ENCODE assay signal across 2 cellular contexts in genomic region chr2:55502590-55503141, GRCh38.
TF ChIP-seq lines count a peak whose summit lies in the region.

No MANE protein-coding gene starts in this region.

TF ChIP-seq in GM23338, 12 proteins besides CTCF, POLR2A, EP300 and RAD21:
- TF ChIP-seq POLR2AphosphoS5 (IDR thresholded peaks at IDR 0.05; ENCODE audit: low read depth), result no peak
- no peak for TF ChIP-seq ZNF114 (CRISPR knock-in tag; IDR thresholded peaks at IDR 0.05)
- TF ChIP-seq CREB1 (CRISPR knock-in tag; IDR thresholded peaks at IDR 0.05; ENCODE audit: low read depth), result no peak
- TF ChIP-seq JUNB (IDR thresholded peaks at IDR 0.05; ENCODE audit: unreplicated experiment), result no peak
- no peak for TF ChIP-seq REST (IDR thresholded peaks at IDR 0.05; ENCODE audit: unreplicated experiment)
- TF ChIP-seq EZH2 (IDR thresholded peaks at IDR 0.05; ENCODE audit: low read depth, unreplicated experiment), result no peak
- no peak for TF ChIP-seq STAT1 (IDR thresholded peaks at IDR 0.05; ENCODE audit: unreplicated experiment)
- TF ChIP-seq ETS1 (IDR thresholded peaks at IDR 0.05), result no peak
TF ChIP-seq in GM23338: peak in this region for 0.

TF ChIP-seq in WTC11, 78 proteins besides CTCF, POLR2A, EP300 and RAD21:
- TF ChIP-seq PREB (CRISPR knock-in tag; IDR thresholded peaks at IDR 0.05; ENCODE audit: borderline replicate concordance) (no peak), E2F5 (CRISPR knock-in tag; IDR thresholded peaks at IDR 0.05) (no peak), ZNF263 (CRISPR knock-in tag; IDR thresholded peaks at IDR 0.05; ENCODE audit: low read depth) (no peak), ZNF281 (CRISPR knock-in tag; IDR thresholded peaks at IDR 0.05) (no peak), CBFB (CRISPR knock-in tag; IDR thresholded peaks at IDR 0.05; ENCODE audit: low read depth) (no peak), GRHL2 (CRISPR knock-in tag; IDR thresholded peaks at IDR 0.05; ENCODE audit: insufficient replicate concordance, severe bottlenecking) (no peak), CDX4 (CRISPR knock-in tag; IDR thresholded peaks at IDR 0.05; ENCODE audit: borderline replicate concordance) (no peak), ESRRA (CRISPR knock-in tag; IDR thresholded peaks at IDR 0.05; ENCODE audit: borderline replicate concordance) (no peak), ETV6 (CRISPR knock-in tag; IDR thresholded peaks at IDR 0.05) (no peak), ZNF396 (CRISPR knock-in tag; IDR thresholded peaks at IDR 0.05; ENCODE audit: borderline replicate concordance) (no peak), TCF7 (CRISPR knock-in tag; IDR thresholded peaks at IDR 0.05; ENCODE audit: low read depth) (no peak), ZBTB43 (CRISPR knock-in tag; IDR thresholded peaks at IDR 0.05) (no peak), ZSCAN18 (CRISPR knock-in tag; IDR thresholded peaks at IDR 0.05) (no peak), ZNF416 (CRISPR knock-in tag; IDR thresholded peaks at IDR 0.05) (no peak), ZNF219 (CRISPR knock-in tag; IDR thresholded peaks at IDR 0.05; ENCODE audit: borderline replicate concordance) (no peak), ATF3 (CRISPR knock-in tag; conservative IDR thresholded peaks at IDR 0.05) (no peak), MYBL2 (CRISPR knock-in tag; IDR thresholded peaks at IDR 0.05) (no peak), ZNF425 (CRISPR knock-in tag; conservative IDR thresholded peaks at IDR 0.05) (no peak)
